Comparison of ENCODE assay signal across 17 cellular contexts in genomic region chr12:127115468-127116035, GRCh38.
"Had no signal": no experiment of that assay in that cellular context is flagged by ENCODE, and none has a peak within 500 bp of the region (broad histone marks: within the 10 kb centered on the region; RNA-seq: fewer than 3 reads in every experiment).

No MANE protein-coding gene starts in this region.

- ATAC-seq: right cardiac atrium had no signal

- H3K9me3 Mint-ChIP-seq: activated B cell treated with CpG ODN at 0.5 μM for 24 hours; activated naive CD4-positive, alpha-beta T cell treated with anti-CD3 and anti-CD28 coated beads, Interleukin-2, amount 10 ng/mL, durations not matched to agents 7 days and 5 days; activated T-helper 2 cell treated with anti-CD3 and anti-CD28 coated beads, Interferon-gamma antibody, Interleukin-2, Interleukin-4, amounts not matched to agents 10 μg/mL and 5 μg/mL and 100 μg/mL, durations not matched to agents 14 hours and 24 hours and 36 hours; nephron had no signal

- H3K4me3 ChIP-seq: ascending aorta, left ventricle myocardium inferior, skin epidermis, transverse colon had no signal

- H3K27me3 Mint-ChIP-seq: activated B cell treated with CpG ODN at 0.5 μM for 24 hours had no signal

- DNase-seq: activated B cell treated with CpG ODN at 0.5 μM for 24 hours; activated CD4-positive, alpha-beta T cell treated with anti-CD3 and anti-CD28 coated beads for 48 hours; activated naive CD4-positive, alpha-beta T cell treated with anti-CD3 and anti-CD28 coated beads, Interleukin-2, amount 10 ng/mL, durations not matched to agents 7 days and 5 days; hippocampal formation; kidney; left ventricle myocardium inferior; mesenchymal stem cell; nucleus accumbens; right cardiac atrium; stimulated activated CD4-positive, alpha-beta T cell treated with anti-CD3 and anti-CD28 coated beads, Interleukin-15, amount 100 ng/mL, for 24 hours; stimulated activated CD4-positive, alpha-beta T cell treated with anti-CD3 and anti-CD28 coated beads, Interleukin-4, amount 100 ng/mL, for 1 hour; stimulated activated naive CD4-positive, alpha-beta T cell; transverse colon had no signal

- H3K36me3 Mint-ChIP-seq: activated naive CD4-positive, alpha-beta T cell treated with anti-CD3 and anti-CD28 coated beads, Interleukin-2, amount 10 ng/mL, durations not matched to agents 7 days and 5 days had no signal

- H3K27ac Mint-ChIP-seq: activated B cell treated with CpG ODN at 0.5 μM for 24 hours; activated naive CD4-positive, alpha-beta T cell treated with anti-CD3 and anti-CD28 coated beads, Interleukin-2, amount 10 ng/mL, durations not matched to agents 7 days and 5 days; activated T-helper 2 cell treated with anti-CD3 and anti-CD28 coated beads, Interferon-gamma antibody, Interleukin-2, Interleukin-4, amounts not matched to agents 10 μg/mL and 5 μg/mL and 100 μg/mL, durations not matched to agents 14 hours and 24 hours and 36 hours; nephron had no signal

- H3K4me1 Mint-ChIP-seq: activated B cell treated with CpG ODN at 0.5 μM for 24 hours; activated naive CD4-positive, alpha-beta T cell treated with anti-CD3 and anti-CD28 coated beads, Interleukin-2, amount 10 ng/mL, durations not matched to agents 7 days and 5 days; nephron had no signal

- H3K4me3 Mint-ChIP-seq: activated B cell treated with CpG ODN at 0.5 μM for 24 hours; activated naive CD4-positive, alpha-beta T cell treated with anti-CD3 and anti-CD28 coated beads, Interleukin-2, amount 10 ng/mL, durations not matched to agents 7 days and 5 days; nephron had no signal
